In the genomic region with DNA sequence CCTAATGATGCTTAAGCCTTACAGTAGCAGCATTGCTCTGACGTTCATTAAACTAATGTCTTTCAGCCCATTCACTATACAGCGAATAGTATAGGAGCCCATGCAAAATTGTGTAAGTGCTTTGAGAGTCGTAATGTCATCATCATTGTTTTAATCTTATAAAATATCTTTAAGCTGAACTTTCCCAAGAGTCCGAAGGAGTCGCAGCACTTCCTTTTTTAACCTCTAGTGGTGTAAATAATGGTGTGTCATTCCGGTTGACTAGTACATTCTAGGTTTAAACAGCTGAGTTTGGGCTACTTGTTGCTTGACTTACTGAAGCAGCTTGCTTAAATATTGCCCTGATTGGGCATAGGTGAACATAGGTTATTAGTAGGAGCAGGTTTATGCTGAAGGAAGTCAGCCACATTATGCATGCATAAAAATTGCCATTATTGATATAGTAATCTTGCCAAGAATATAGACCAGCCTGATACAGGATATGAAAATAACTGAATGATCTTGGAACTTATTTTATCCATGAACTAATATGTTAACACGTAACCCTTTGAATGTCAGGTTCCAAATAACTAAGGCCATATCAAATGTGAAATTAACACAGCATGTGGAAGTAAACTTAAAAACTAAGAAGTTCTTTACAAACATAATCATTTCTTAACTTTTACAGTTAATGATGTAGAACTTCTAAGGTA, we compare ENCODE assay signal across 7 cellular contexts. TPM values are rescaled to one million over a fixed set of nuclear protein-coding genes. Genes with fewer than 3 reads are reported as not detected.
A peak's percentile ranks its signal among the peaks of the same experiment; 100 is the strongest.
DNase-seq lines count a peak whose midpoint lies in the region; ATAC-seq and TF ChIP-seq lines count a peak whose summit lies in the region.

No MANE protein-coding gene starts in this region.

- peaks cover 52% of the 10 kb centered on the region for H3K36me3 ChIP-seq in DOHH2 (ENCODE audit: control insufficient read depth, low read length)
- no peaks in the 10 kb centered on the region for H3K36me3 ChIP-seq in mucosa of stomach (ENCODE audit: control insufficient read depth, insufficient read depth, low read length)

- peaks cover 18% of the 10 kb centered on the region; the same call in 1 of the 2 replicates for H4K20me1 ChIP-seq in DOHH2 (ENCODE audit: control insufficient read depth, insufficient read depth, low read depth, low read length)

- H3K4me1 ChIP-seq in DOHH2 (ENCODE audit: control insufficient read depth, low read length) (peaks cover 52% of the 10 kb centered on the region), mucosa of stomach (ENCODE audit: control insufficient read depth, insufficient read depth, low read length) (peaks cover 22% of the 10 kb centered on the region)

- no peaks in the 10 kb centered on the region for H3K9me2 ChIP-seq in DOHH2 (replicated peaks; ENCODE audit: control insufficient read depth, low read length)

- ATAC-seq in HG03354 (IDR thresholded peaks at IDR 0.05; ENCODE audit: poor library complexity, severe bottlenecking, unreplicated experiment): no peak

- DNase-seq in HS-27A (ENCODE audit: low read depth) (peak; percentile 74), SK-N-DZ (ENCODE audit: low spot score) (peak; percentile 56), dedifferentiated amniotic fluid mesenchymal stem cell (ENCODE audit: extremely low spot score) (peak; percentile 75)
- DNase-seq in stimulated activated naive CD4-positive, alpha-beta T cell treated with Interleukin-2 at 50 U/mL for 16 hours (lab: John Stamatoyannopoulos, UW): no peak

- H3K9ac ChIP-seq in mucosa of stomach (ENCODE audit: low read length): no peak overlapping the region

- no peaks in the 10 kb centered on the region for H3K9me3 ChIP-seq in DOHH2 (ENCODE audit: control insufficient read depth, insufficient read depth, low read length)
- H3K9me3 ChIP-seq in mucosa of stomach (ENCODE audit: control insufficient read depth, low read length): no peaks in the 10 kb centered on the region

- H3K27me3 ChIP-seq in DOHH2 (ENCODE audit: control insufficient read depth, low read length): no peaks in the 10 kb centered on the region
- no peaks in the 10 kb centered on the region for H3K27me3 ChIP-seq in mucosa of stomach (ENCODE audit: control insufficient read depth, insufficient read depth, low read length)

- H3K4me3 ChIP-seq in DOHH2 (ENCODE audit: low read length) (peak overlapping the region; percentile 97), mucosa of stomach (ENCODE audit: low read length) (peak overlapping the region; percentile 58)

- no peak overlapping the region for H3K27ac ChIP-seq in DOHH2 (ENCODE audit: low read depth, low read length)

- peak; percentile 51 for TF ChIP-seq CTCF in DOHH2 (IDR thresholded peaks at IDR 0.05; ENCODE audit: low read depth, low read length, poor library complexity, severe bottlenecking)

- peaks cover 76% of the 10 kb centered on the region for H3K79me2 ChIP-seq in DOHH2 (ENCODE audit: control insufficient read depth, low read length)

- H3K4me2 ChIP-seq in DOHH2 (ENCODE audit: low read length): peak overlapping the region; percentile 81

- peaks cover 10% of the 10 kb centered on the region for H3F3A ChIP-seq in DOHH2 (ENCODE audit: control insufficient read depth, insufficient read depth)

RNA-seq across cellular contexts. Expression of gene WNK1, which starts 2.6 kb away (rescaled TPM):
- polyA plus RNA-seq in SK-N-DZ (2014; cell fraction: cytosol; rRNA removed): 29.7 and 30.9 TPM in 2 replicates
- polyA plus RNA-seq in SK-N-DZ (2014; cell fraction: nucleus; rRNA removed): 29.4 and 33.5 TPM in 2 replicates
